Comparison of ENCODE assay signal across 9 cellular contexts in genomic region chr18:24019641-24020331, GRCh38. TPM values are rescaled to one million over a fixed set of nuclear protein-coding genes. Genes with fewer than 3 reads are reported as not detected.
DNase-seq lines count a peak whose midpoint lies in the region; ATAC-seq and TF ChIP-seq lines count a peak whose summit lies in the region.
"Had no signal": no experiment of that assay in that cellular context is flagged by ENCODE, and none has a peak within 500 bp of the region (broad histone marks: within the 10 kb centered on the region; RNA-seq: fewer than 3 reads in every experiment).

No MANE protein-coding gene starts in this region.

- H3K36me3 Mint-ChIP-seq in activated CD4-positive, alpha-beta T cell treated with anti-CD3 and anti-CD28 coated beads, Interleukin-2, amount 10 ng/mL, durations not matched to agents 7 days and 5 days (ENCODE audit: low read depth) = peaks cover 84% of the 10 kb centered on the region

- H3K27ac Mint-ChIP-seq in activated CD4-positive, alpha-beta T cell treated with anti-CD3 and anti-CD28 coated beads, Interleukin-2, amount 10 ng/mL, durations not matched to agents 7 days and 5 days = peak overlapping the region; percentile 95

- H3K27me3 Mint-ChIP-seq in activated CD4-positive, alpha-beta T cell treated with anti-CD3 and anti-CD28 coated beads, Interleukin-2, amount 10 ng/mL, durations not matched to agents 7 days and 5 days = no peaks in the 10 kb centered on the region

- H3K9me3 ChIP-seq in sigmoid colon = no peaks in the 10 kb centered on the region

- H3K4me3 ChIP-seq in sigmoid colon = no peak overlapping the region

- H3K27me3 ChIP-seq in sigmoid colon = no peaks in the 10 kb centered on the region

- peak overlapping the region; percentile 94 for H3K4me3 Mint-ChIP-seq in activated CD4-positive, alpha-beta T cell treated with anti-CD3 and anti-CD28 coated beads, Interleukin-2, amount 10 ng/mL, durations not matched to agents 7 days and 5 days
- H3K4me3 Mint-ChIP-seq: neural crest cell had no signal

- CTCF ChIA-PET in activated CD4-positive, alpha-beta T cell treated with anti-CD3 and anti-CD28 coated beads, Interleukin-2, amount 10 ng/mL, durations not matched to agents 7 days and 5 days (lab: Charles Lee) = no interaction called here

- WGBS in sigmoid colon, 2 donors = 44 to 71% methylated on average over 5 of the region's 5 CpGs

- H3K4me1 Mint-ChIP-seq in activated CD4-positive, alpha-beta T cell treated with anti-CD3 and anti-CD28 coated beads, Interleukin-2, amount 10 ng/mL, durations not matched to agents 7 days and 5 days = peaks cover 85% of the 10 kb centered on the region

- peak; percentile 84 for ATAC-seq in HG03280 (IDR thresholded peaks at IDR 0.05; ENCODE audit: unreplicated experiment)

- TF ChIP-seq EP300 in sigmoid colon (IDR thresholded peaks at IDR 0.05) = no peak

- TF ChIP-seq POLR2A in sigmoid colon (IDR thresholded peaks at IDR 0.05) = no peak

- in situ Hi-C loops in G401 (cut with HindIII; ENCODE audit: low sequenced_read_pairs) = no loop called here

- TF ChIP-seq CTCF in sigmoid colon (IDR thresholded peaks at IDR 0.05) = no peak

- DNase-seq in activated gamma-delta T cell treated with Interleukin-2 at 50 U/mL for 16 hours (peak; percentile 51), activated gamma-delta T cell (lab: John Stamatoyannopoulos, UW) (no peak), G401 (ENCODE audit: low spot score) (no peak), sigmoid colon (no peak), NCI-H510A treated with DMSO at 0.1 percent for 48 hours (lab: John Stamatoyannopoulos, UW) (no peak)
- DNase-seq in activated CD4-positive, alpha-beta T cell treated with anti-CD3 and anti-CD28 coated beads, Interleukin-2, amount 10 ng/mL, durations not matched to agents 7 days and 5 days = peak; percentile 83
- DNase-seq in stimulated activated CD4-positive, alpha-beta T cell treated with anti-CD3 and anti-CD28 coated beads, Interleukin-15, amount 100 ng/mL, for 24 hours = peak; percentile 58

- intact Hi-C loops in sigmoid colon (cut with DNase I) = no loop called here

- POLR2A ChIA-PET in activated CD4-positive, alpha-beta T cell treated with anti-CD3 and anti-CD28 coated beads, Interleukin-2, amount 10 ng/mL, durations not matched to agents 7 days and 5 days (lab: Charles Lee) = no interaction called here

- no peaks in the 10 kb centered on the region for H3K9me3 Mint-ChIP-seq in activated CD4-positive, alpha-beta T cell treated with anti-CD3 and anti-CD28 coated beads, Interleukin-2, amount 10 ng/mL, durations not matched to agents 7 days and 5 days
- H3K9me3 Mint-ChIP-seq: neural crest cell had no signal

- H3K4me1 ChIP-seq in sigmoid colon = peaks cover 0 to 17% (median 9%) of the 10 kb centered on the region in 4 donors

- H3K27ac ChIP-seq in sigmoid colon = no peak overlapping the region

- H3K36me3 ChIP-seq in sigmoid colon = peaks cover 0 to 8% (median 0%) of the 10 kb centered on the region in 4 donors

RNA-seq across cellular contexts. Expression of gene TTC39C, which starts 5.2 kb away (rescaled TPM):
- 10 to 100 TPM; 93.0 to 93.5 TPM for total RNA-seq in activated CD4-positive, alpha-beta T cell treated with anti-CD3 and anti-CD28 coated beads, Interleukin-2, amount 10 ng/mL, durations not matched to agents 7 days and 5 days
- total RNA-seq in G401 (2014; rRNA removed; shearing (Covaris generic)) = 3.1 and 4.1 TPM in 2 replicates
- total RNA-seq in sigmoid colon = 10 to 100 TPM; 27.0 to 36.9 (median 30.0) TPM
- 10 to 100 TPM in 1 of 3 donors, 1 to 10 TPM in 2; 2.3 to 10.3 (median 6.6) TPM for polyA plus RNA-seq in sigmoid colon

Comparison
In these comparisons a context has a peak if more than half of its experiments do, and no peak if none do; other contexts are left out.
1. DNase-seq: peak in activated gamma-delta T cell treated with Interleukin-2 at 50 U/mL for 16 hours (single experiment), activated CD4-positive, alpha-beta T cell treated with anti-CD3 and anti-CD28 coated beads, Interleukin-2, amount 10 ng/mL, durations not matched to agents 7 days and 5 days (single experiment) and stimulated activated CD4-positive, alpha-beta T cell treated with anti-CD3 and anti-CD28 coated beads, Interleukin-15, amount 100 ng/mL, for 24 hours (single experiment); none in activated gamma-delta T cell (single experiment), G401 (single experiment), sigmoid colon (single experiment) and NCI-H510A treated with DMSO at 0.1 percent for 48 hours (single experiment).